Comparison of ENCODE assay signal across 10 cellular contexts in genomic region chr5:56737002-56737621, GRCh38.
A peak's percentile ranks its signal among the peaks of the same experiment; 100 is the strongest.
DNase-seq lines count a peak whose midpoint lies in the region; ATAC-seq and TF ChIP-seq lines count a peak whose summit lies in the region.
"Had no signal": no experiment of that assay in that cellular context is flagged by ENCODE, and none has a peak within 500 bp of the region (broad histone marks: within the 10 kb centered on the region; RNA-seq: fewer than 3 reads in every experiment).

No MANE protein-coding gene starts in this region.

- peak; percentile 30 for DNase-seq in CD1c-positive myeloid dendritic cell (ENCODE audit: extremely low spot score)
- peak; percentile 87 for DNase-seq in KBM-7
- peak; percentile 22 for DNase-seq in activated CD8-positive, alpha-beta T cell treated with anti-CD3 and anti-CD28 coated beads, Interleukin-2, amount 10 ng/mL, durations not matched to agents 7 days and 5 days
- DNase-seq in lower lobe of right lung: no peak
- no peak for DNase-seq in WTC11 (ENCODE audit: low spot score)
- no peak for DNase-seq in prostate gland (ENCODE audit: low spot score)
- no peak for DNase-seq in WERI-Rb-1
- DNase-seq in iPS-NIHi7 (ENCODE audit: extremely low spot score): no peak

- H3K4me1 Mint-ChIP-seq in activated CD8-positive, alpha-beta T cell treated with anti-CD3 and anti-CD28 coated beads, Interleukin-2, amount 10 ng/mL, durations not matched to agents 7 days and 5 days (ENCODE audit: low read depth): peaks cover 24% of the 10 kb centered on the region
- peaks cover 41% of the 10 kb centered on the region for H3K4me1 Mint-ChIP-seq in WTC11

- peaks cover 6% of the 10 kb centered on the region for H3K9me3 Mint-ChIP-seq in activated CD8-positive, alpha-beta T cell treated with anti-CD3 and anti-CD28 coated beads, Interleukin-2, amount 10 ng/mL, durations not matched to agents 7 days and 5 days (ENCODE audit: insufficient read depth)
- 0 out of 2 replicates have a peak, but pooled peaks cover 5% of the 10 kb centered on the region for H3K9me3 Mint-ChIP-seq in WTC11
- H3K9me3 Mint-ChIP-seq: neural progenitor cell had no signal

- H3K27me3 ChIP-seq in lower lobe of right lung (ENCODE audit: low read depth) (no peaks in the 10 kb centered on the region), prostate gland (replicated peaks; ENCODE audit: insufficient read depth) (no peaks in the 10 kb centered on the region), WERI-Rb-1 (ENCODE audit: insufficient read depth, low read depth, severe bottlenecking) (no peaks in the 10 kb centered on the region)
- H3K27me3 ChIP-seq: gastroesophageal sphincter, neural progenitor cell had no signal

- intact Hi-C loops in lower lobe of right lung (cut with DNase I) (no loop called here), prostate gland (cut with DNase I) (no loop called here)

- H3K4me3 Mint-ChIP-seq in activated CD8-positive, alpha-beta T cell treated with anti-CD3 and anti-CD28 coated beads, Interleukin-2, amount 10 ng/mL, durations not matched to agents 7 days and 5 days: peak overlapping the region; percentile 30
- no peak overlapping the region for H3K4me3 Mint-ChIP-seq in WTC11
- H3K4me3 Mint-ChIP-seq: neural progenitor cell had no signal

- TF ChIP-seq CTCF in lower lobe of right lung (IDR thresholded peaks at IDR 0.05): no peak
- TF ChIP-seq CTCF in WTC11 (IDR thresholded peaks at IDR 0.05): no peak
- TF ChIP-seq CTCF in prostate gland (IDR thresholded peaks at IDR 0.05): no peak
- no peak for TF ChIP-seq CTCF in WERI-Rb-1 (IDR thresholded peaks at IDR 0.05; ENCODE audit: low read depth, low read length)

- H3K4me1 ChIP-seq in lower lobe of right lung (peaks cover 35% of the 10 kb centered on the region), prostate gland (replicated peaks) (no peaks in the 10 kb centered on the region)

- CTCF ChIA-PET in activated CD8-positive, alpha-beta T cell treated with anti-CD3 and anti-CD28 coated beads, Interleukin-2, amount 10 ng/mL, durations not matched to agents 7 days and 5 days (lab: Charles Lee): interaction anchor here (1.1 to 2.4 kb wide), 7 partner anchors 9 to 466 kb away, joined by 3 to 8 read pairs (median 3); partner anchors contain the start of gene MAP3K1
- CTCF ChIA-PET in WTC11 (lab: Charles Lee): no interaction called here

- no peaks in the 10 kb centered on the region for H3K27me3 Mint-ChIP-seq in activated CD8-positive, alpha-beta T cell treated with anti-CD3 and anti-CD28 coated beads, Interleukin-2, amount 10 ng/mL, durations not matched to agents 7 days and 5 days (ENCODE audit: low read depth)
- H3K27me3 Mint-ChIP-seq in WTC11 (ENCODE audit: low read depth): no peaks in the 10 kb centered on the region

- POLR2A ChIA-PET in activated CD8-positive, alpha-beta T cell treated with anti-CD3 and anti-CD28 coated beads, Interleukin-2, amount 10 ng/mL, durations not matched to agents 7 days and 5 days (lab: Charles Lee): interaction anchor here (0.6 to 1.2 kb wide), 5 partner anchors 7 to 1128 kb away, joined by 3 to 6 read pairs (median 4); partner anchors contain the start of gene MAP3K1
- POLR2A ChIA-PET in WTC11 (lab: Charles Lee): no interaction called here

- no peak for TF ChIP-seq POLR2A in prostate gland (IDR thresholded peaks at IDR 0.05)

- in situ Hi-C loops in KBM-7 (cut with MboI; ENCODE audit: low pct_unique_long_range_greater_than_20kb, low sequenced_read_pairs): no loop called here

- ATAC-seq in activated CD8-positive, alpha-beta T cell treated with anti-CD3 and anti-CD28 coated beads, Interleukin-2, amount 10 ng/mL, durations not matched to agents 7 days and 5 days: peak; percentile 67
- no peak for ATAC-seq in lower lobe of right lung
- ATAC-seq in WTC11: no peak
- ATAC-seq: gastroesophageal sphincter had no signal

- peaks cover 17% of the 10 kb centered on the region for H3K36me3 Mint-ChIP-seq in activated CD8-positive, alpha-beta T cell treated with anti-CD3 and anti-CD28 coated beads, Interleukin-2, amount 10 ng/mL, durations not matched to agents 7 days and 5 days (ENCODE audit: low read depth)
- H3K36me3 Mint-ChIP-seq in WTC11: no peaks in the 10 kb centered on the region
- H3K36me3 Mint-ChIP-seq: neural progenitor cell had no signal

- no peaks in the 10 kb centered on the region for H3K9me3 ChIP-seq in lower lobe of right lung
- no peaks in the 10 kb centered on the region for H3K9me3 ChIP-seq in prostate gland
- H3K9me3 ChIP-seq in WERI-Rb-1 (ENCODE audit: severe bottlenecking): no peaks in the 10 kb centered on the region
- H3K9me3 ChIP-seq: gastroesophageal sphincter had no signal

- peak overlapping the region; percentile 89 for H3K27ac Mint-ChIP-seq in activated CD8-positive, alpha-beta T cell treated with anti-CD3 and anti-CD28 coated beads, Interleukin-2, amount 10 ng/mL, durations not matched to agents 7 days and 5 days
- H3K27ac Mint-ChIP-seq in WTC11: no peak overlapping the region
- H3K27ac Mint-ChIP-seq: neural progenitor cell had no signal

- H3K27ac ChIP-seq in lower lobe of right lung: peak overlapping the region; percentile 47
- no peak overlapping the region for H3K27ac ChIP-seq in prostate gland
- no peak overlapping the region for H3K27ac ChIP-seq in WERI-Rb-1
- H3K27ac ChIP-seq: neural progenitor cell had no signal

- no peak overlapping the region for H3K4me3 ChIP-seq in lower lobe of right lung
- H3K4me3 ChIP-seq in prostate gland: no peak overlapping the region
- no peak overlapping the region for H3K4me3 ChIP-seq in WERI-Rb-1 (ENCODE audit: low read depth, low read length)
- H3K4me3 ChIP-seq: gastroesophageal sphincter, neural progenitor cell had no signal

- H3K36me3 ChIP-seq in lower lobe of right lung (no peaks in the 10 kb centered on the region), prostate gland (no peaks in the 10 kb centered on the region), WERI-Rb-1 (no peaks in the 10 kb centered on the region)
- H3K36me3 ChIP-seq: gastroesophageal sphincter, neural progenitor cell had no signal

- 56% methylated on average over 5 of the region's 5 CpGs for WGBS in prostate gland

TF ChIP-seq in WTC11, 78 proteins besides CTCF, POLR2A, EP300 and RAD21:
- no peak for TF ChIP-seq ATF1 (CRISPR knock-in tag; IDR thresholded peaks at IDR 0.05)
TF ChIP-seq in WTC11: peak in this region for 0.

Comparison
In these comparisons a context has a peak if more than half of its experiments do, and no peak if none do; other contexts are left out.
1. DNase-seq: peak in CD1c-positive myeloid dendritic cell (single experiment), KBM-7 (single experiment) and activated CD8-positive, alpha-beta T cell treated with anti-CD3 and anti-CD28 coated beads, Interleukin-2, amount 10 ng/mL, durations not matched to agents 7 days and 5 days (single experiment); none in lower lobe of right lung (single experiment), WTC11 (single experiment), prostate gland (single experiment), WERI-Rb-1 (single experiment) and iPS-NIHi7 (single experiment).